In the genomic region with DNA sequence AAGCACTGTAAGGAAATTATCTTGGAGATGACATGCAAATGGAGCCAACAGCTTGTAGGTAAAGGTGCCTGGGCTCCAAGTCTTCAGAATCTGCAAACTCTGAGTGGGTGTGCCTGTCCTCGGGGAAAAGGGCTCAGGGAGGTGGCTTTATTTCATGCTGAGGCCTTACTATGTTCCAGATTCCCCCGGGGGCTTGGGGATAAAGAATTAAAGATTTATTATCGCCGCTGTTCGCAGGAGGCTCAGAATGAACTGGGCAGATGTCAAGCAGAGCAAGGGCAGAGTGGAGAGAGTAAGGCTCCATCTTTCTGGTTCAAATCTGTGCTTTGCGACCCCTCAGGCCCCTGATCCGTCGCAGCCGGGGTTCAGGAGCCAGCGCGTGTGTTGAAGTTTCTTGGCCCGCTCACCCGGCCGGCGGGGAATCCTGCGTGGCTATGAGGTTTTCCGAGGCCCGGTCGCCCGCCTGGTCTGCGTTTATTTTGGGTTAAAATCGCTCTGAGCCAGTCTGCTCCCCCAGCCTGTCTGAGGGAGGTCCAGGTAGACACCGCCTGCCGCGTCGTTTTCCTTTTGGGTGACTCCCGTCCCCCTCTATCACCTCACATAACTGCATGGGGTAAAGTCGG, we compare ENCODE assay signal across 21 cellular contexts.
"Had no signal": no experiment of that assay in that cellular context is flagged by ENCODE, and none has a peak within 500 bp of the region (broad histone marks: within the 10 kb centered on the region; RNA-seq: fewer than 3 reads in every experiment).

No MANE protein-coding gene starts in this region.

- DNase-seq: Kasumi-1, MM.1S, NCI-H1092 treated with DMSO at 0.1 percent for 48 hours, NCI-H1436, NCI-H1694, NCI-H187 treated with DMSO at 0.1 percent for 48 hours, NCI-H2029 treated with DMSO at 0.1 percent for 48 hours, NCI-H2171 treated with DMSO at 0.1 percent for 48 hours, NCI-H345, NCI-H446 treated with DMSO at 0.1 percent for 48 hours, NCI-H510A treated with DMSO at 0.1 percent for 48 hours, NCI-H526, RPMI8226, SHP77, SK-N-SH, SW 1271, T-cell had no signal

- H3K27ac Mint-ChIP-seq: IgD-negative memory B cell, T-cell had no signal

- H3K36me3 Mint-ChIP-seq: T-cell had no signal

- H3K4me3 Mint-ChIP-seq: IgD-negative memory B cell had no signal

- H3K27ac ChIP-seq: HL-60, KMS-11 had no signal

- H3K4me3 ChIP-seq: K562 had no signal

- ATAC-seq: K562, T-cell had no signal

- H3K9me3 ChIP-seq: SK-N-SH had no signal
